ENCODE assay signal across 22 cellular contexts in genomic region chr6:149383371-149383770, GRCh38.
"Had no signal": no experiment of that assay in that cellular context is flagged by ENCODE, and none has a peak within 500 bp of the region (broad histone marks: within the 10 kb centered on the region; RNA-seq: fewer than 3 reads in every experiment).

No MANE protein-coding gene starts in this region.

- H3K9me3 ChIP-seq: adrenal gland, breast epithelium, esophagus squamous epithelium, mucosa of descending colon, suprapubic skin, transverse colon, vagina had no signal

- H3K4me1 ChIP-seq: breast epithelium had no signal

- H3K36me3 ChIP-seq: breast epithelium had no signal

- ATAC-seq: left ventricle myocardium superior; mucosa of descending colon; stimulated activated naive CD8-positive, alpha-beta T cell treated with anti-CD3 and anti-CD28 coated beads, Interleukin-15, amount 100 ng/mL, for 72 hours had no signal

- H3K4me3 ChIP-seq: adrenal gland, breast epithelium, esophagus squamous epithelium, mucosa of descending colon, suprapubic skin, transverse colon, vagina had no signal

- H3K4me3 Mint-ChIP-seq: immature natural killer cell; memory B cell; neural crest cell; stimulated activated naive CD8-positive, alpha-beta T cell treated with anti-CD3 and anti-CD28 coated beads, Interleukin-15, amount 100 ng/mL, for 72 hours had no signal

- H3K4me1 Mint-ChIP-seq: neural crest cell had no signal

- H3K27me3 ChIP-seq: adrenal gland, breast epithelium, esophagus squamous epithelium, suprapubic skin, transverse colon, vagina had no signal

- DNase-seq: activated CD4-positive, alpha-beta T cell treated with anti-CD3 and anti-CD28 coated beads for 1 hour; activated CD4-positive, alpha-beta T cell treated with anti-CD3 and anti-CD28 coated beads, Interleukin-2, amount 50 U/mL, for 48 hours; activated CD8-positive, alpha-beta memory T cell treated with anti-CD3 and anti-CD28 coated beads, Interleukin-2, amount 50 U/mL, for 48 hours; activated gamma-delta T cell treated with Interleukin-2 at 50 U/mL for 16 hours; adrenal gland; dermis blood vessel endothelial cell; effector memory CD4-positive, alpha-beta T cell; esophagus squamous epithelium; immature natural killer cell; kidney glomerular epithelial cell; left ventricle myocardium superior; mucosa of descending colon; naive B cell; stimulated activated CD4-positive, alpha-beta T cell treated with anti-CD3 and anti-CD28 coated beads, Interleukin-2, amount 100 ng/mL, for 24 hours; stimulated activated naive CD8-positive, alpha-beta T cell treated with anti-CD3 and anti-CD28 coated beads, Interleukin-15, amount 100 ng/mL, for 72 hours; T-helper 9 cell; transverse colon had no signal

- H3K27me3 Mint-ChIP-seq: memory B cell; naive B cell; stimulated activated naive CD8-positive, alpha-beta T cell treated with anti-CD3 and anti-CD28 coated beads, Interleukin-15, amount 100 ng/mL, for 72 hours had no signal
